In genomic region chr4:35521682-35522081, GRCh38 we compare ENCODE assay signal across 3 cellular contexts.
"Had no signal": no experiment of that assay in that cellular context is flagged by ENCODE, and none has a peak within 500 bp of the region (broad histone marks: within the 10 kb centered on the region; RNA-seq: fewer than 3 reads in every experiment).

No MANE protein-coding gene starts in this region.

- DNase-seq: GDM1, GF-D8 had no signal

- H3K4me3 ChIP-seq: GM12878 had no signal
